In the genomic region with DNA sequence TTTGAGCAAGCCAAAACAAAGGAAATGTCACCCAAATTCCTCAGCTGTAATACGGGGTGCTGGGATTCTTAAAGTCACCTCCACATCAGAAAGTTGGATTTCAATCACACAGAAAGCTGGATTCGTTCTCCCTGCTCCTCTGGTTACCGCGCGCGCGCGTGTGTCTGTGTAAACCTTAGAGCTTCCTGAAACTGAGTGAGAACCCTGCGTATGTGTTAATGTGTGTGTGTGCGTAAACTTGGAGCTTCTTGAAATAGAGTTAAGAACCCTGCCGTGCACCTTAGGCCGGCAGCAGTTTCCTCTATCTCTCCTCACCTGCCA, we compare ENCODE assay signal across 8 cellular contexts. TPM values are rescaled to one million over a fixed set of nuclear protein-coding genes. Genes with fewer than 3 reads are reported as not detected.
DNase-seq lines count a peak whose midpoint lies in the region; ATAC-seq and TF ChIP-seq lines count a peak whose summit lies in the region.

No MANE protein-coding gene starts in this region.

- ATAC-seq in HG02642 (IDR thresholded peaks at IDR 0.05; ENCODE audit: poor library complexity, unreplicated experiment), result peak; percentile 8

- H3K4me3 Mint-ChIP-seq in Caco-2 (ENCODE audit: unreplicated experiment), result peak overlapping the region; percentile 86

- no TSS peak for BruUV-seq in Caco-2 (replicated peaks; lab: Mats Ljungman, UMichigan)

- intact Hi-C loops in Caco-2 (cut with micrococcal nuclease; ENCODE audit: unreplicated experiment), result loop anchor here (5.0 kb wide), 1 partner anchor 86 kb away; no protein-coding TSS in a partner anchor

- peak overlapping the region; percentile 87 for H3K27ac Mint-ChIP-seq in Caco-2 (ENCODE audit: unreplicated experiment)

- peaks cover 10% of the 10 kb centered on the region for H3K27me3 Mint-ChIP-seq in Caco-2 (ENCODE audit: insufficient read depth, unreplicated experiment)

- CTCF ChIA-PET in Caco-2 (lab: Charles Lee), result no interaction called here

- H3K9me3 ChIP-seq in Caco-2, result no peaks in the 10 kb centered on the region
- H3K9me3 ChIP-seq in SJSA1 (replicated peaks), result no peaks in the 10 kb centered on the region
- H3K9me3 ChIP-seq in endocrine pancreas (ENCODE audit: control insufficient read depth, low read length), result no peaks in the 10 kb centered on the region

- POLR2A ChIA-PET in Caco-2 (lab: Charles Lee), result interaction anchor here (0.6 kb wide), 1 partner anchor 792 kb away, joined by 3 read pairs; no protein-coding TSS in a partner anchor

- H3K36me3 ChIP-seq in Caco-2 (ENCODE audit: control insufficient read depth, insufficient read depth, low read length) (no peaks in the 10 kb centered on the region), SJSA1 (no peaks in the 10 kb centered on the region), endocrine pancreas (ENCODE audit: control insufficient read depth, insufficient read depth, low read length) (no peaks in the 10 kb centered on the region)

- peaks cover 6% of the 10 kb centered on the region for H3K4me1 Mint-ChIP-seq in Caco-2 (ENCODE audit: low read depth, unreplicated experiment)

- H3K9ac ChIP-seq in endocrine pancreas (ENCODE audit: control insufficient read depth, insufficient read depth, low read length), result peak overlapping the region; percentile 27

- H3K4me1 ChIP-seq in Caco-2 (no peaks in the 10 kb centered on the region), SJSA1 (replicated peaks) (peaks cover 9% of the 10 kb centered on the region), endocrine pancreas (ENCODE audit: control insufficient read depth, insufficient read depth, low read length) (peaks cover 6% of the 10 kb centered on the region)

- H3K4me3 ChIP-seq in Caco-2 (ENCODE audit: low read depth, low read length), result peak overlapping the region; percentile 66
- H3K4me3 ChIP-seq in SJSA1, result peak overlapping the region; percentile 72
- peak overlapping the region; percentile 75 for H3K4me3 ChIP-seq in endocrine pancreas (ENCODE audit: control insufficient read depth, insufficient read depth, low read length)

- TF ChIP-seq CTCF in Caco-2 (IDR thresholded peaks at IDR 0.05; ENCODE audit: insufficient read depth in 1 of 2, low read depth in 1 of 2, low read length in 1 of 2, severe bottlenecking in 1 of 2, unreplicated experiment in 1 of 2), result no peak

- peaks cover 8% of the 10 kb centered on the region for H3K36me3 Mint-ChIP-seq in Caco-2 (ENCODE audit: insufficient read depth, unreplicated experiment)

- H3K9me3 Mint-ChIP-seq in Caco-2 (ENCODE audit: unreplicated experiment), result no peaks in the 10 kb centered on the region

- DNase-seq in Caco-2 (no peak), SJSA1 (ENCODE audit: low read depth in 1 of 2, low spot score in 2 of 2) (peak in 1 of 2 experiments; percentile 25), myocyte (ENCODE audit: low read depth) (peak; percentile 45), NCI-H187 (lab: John Stamatoyannopoulos, UW) (no peak), globus pallidus (ENCODE audit: low spot score) (no peak), NCI-H2081 treated with DMSO at 0.1 percent for 48 hours (lab: John Stamatoyannopoulos, UW) (no peak)

- H3K27me3 ChIP-seq in Caco-2 (replicated peaks; ENCODE audit: control insufficient read depth, insufficient read depth, low read length) (no peaks in the 10 kb centered on the region), SJSA1 (replicated peaks) (no peaks in the 10 kb centered on the region), endocrine pancreas (ENCODE audit: control insufficient read depth, insufficient read depth, low read length) (no peaks in the 10 kb centered on the region)

- peak overlapping the region; percentile 79 for H3K27ac ChIP-seq in SJSA1

RNA-seq across cellular contexts. Expression of a gene that starts 0.6 kb away (rescaled TPM):
- total RNA-seq in Caco-2 (2022), result 8.0 and 9.1 TPM in 2 replicates
- 8.2 and 19.0 TPM in 2 replicates for total RNA-seq in SJSA1 (2014; rRNA removed; shearing (Covaris generic))
- 13.6 and 15.8 TPM in 2 replicates for total RNA-seq in myocyte
- polyA plus RNA-seq in myocyte (2012), result 9.7 TPM

RNA-seq across cellular contexts. Expression of a gene that starts 45.0 kb away (rescaled TPM):
- total RNA-seq in Caco-2 (2022) (not detected in 2 replicates), myocyte (not detected in 2 replicates)
- not detected in 2 replicates for total RNA-seq in SJSA1 (2014; rRNA removed; shearing (Covaris generic))
- polyA plus RNA-seq in myocyte (2012), result not detected

RNA-seq across cellular contexts. Expression of a gene that starts 45.0 kb away (rescaled TPM):
- total RNA-seq in Caco-2 (2022) (0.39 and 1.4 TPM in 2 replicates), myocyte (not detected in 2 replicates)
- total RNA-seq in SJSA1 (2014; rRNA removed; shearing (Covaris generic)), result 0.03 TPM in 1 of 2 replicates, not detected in the other
- polyA plus RNA-seq in myocyte (2012), result 0.01 TPM
